In the genomic region with DNA sequence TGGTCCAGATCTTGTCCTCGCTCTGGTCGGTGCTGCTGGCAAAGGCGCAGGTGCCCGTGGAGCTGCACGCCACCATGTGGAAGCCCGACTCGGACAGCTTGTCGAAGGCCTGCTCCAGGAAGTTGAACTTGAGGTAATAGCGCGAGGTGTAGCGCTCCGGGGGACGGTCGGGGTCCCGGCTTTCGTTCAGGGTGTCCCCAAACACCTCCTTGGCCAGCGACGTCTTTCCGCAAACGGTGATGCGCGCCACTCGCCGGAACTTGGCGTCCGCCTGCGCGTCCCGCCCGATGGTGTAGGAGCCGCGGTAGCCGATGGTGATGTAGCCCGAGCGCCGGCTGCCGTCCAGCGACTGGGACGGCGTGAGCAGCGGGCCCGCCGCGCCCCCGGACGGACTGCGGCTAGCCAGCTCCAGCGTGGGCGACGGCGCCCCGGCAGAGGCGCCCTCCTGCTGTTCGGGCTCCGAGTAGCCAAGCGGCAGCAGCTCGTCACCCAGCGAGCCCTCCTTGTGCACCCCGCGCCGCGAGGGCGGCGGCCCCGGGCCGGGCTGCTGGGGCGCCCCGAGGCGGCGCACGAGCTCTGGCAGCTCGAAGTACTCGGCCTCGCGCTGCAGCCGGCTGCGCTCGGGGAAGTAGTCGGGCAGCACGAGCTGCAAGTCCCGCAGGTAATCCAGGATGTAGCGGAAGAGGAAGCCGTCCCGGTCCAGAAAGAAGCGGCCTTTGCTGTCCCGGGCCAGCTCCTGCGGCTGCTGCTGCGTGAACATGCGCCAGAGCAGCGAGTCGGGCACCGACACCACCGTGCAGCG, we compare ENCODE assay signal across 8 cellular contexts. TPM values are rescaled to one million over a fixed set of nuclear protein-coding genes. Genes with fewer than 3 reads are reported as not detected.
A peak's percentile ranks its signal among the peaks of the same experiment; 100 is the strongest.
DNase-seq lines count a peak whose midpoint lies in the region; ATAC-seq and TF ChIP-seq lines count a peak whose summit lies in the region.

No MANE protein-coding gene starts in this region.

- WGBS in heart left ventricle, 4 donors = 0 to 1% (median 0%) methylated on average over 31 to 94 of the region's 94 CpGs

- H3K36me3 ChIP-seq in HUES6 (ENCODE audit: control insufficient read depth, insufficient read depth, low read length) = no peaks in the 10 kb centered on the region
- H3K36me3 ChIP-seq in heart left ventricle = no peaks in the 10 kb centered on the region

- H3K27ac Mint-ChIP-seq in activated naive CD8-positive, alpha-beta T cell treated with anti-CD3 and anti-CD28 coated beads, Interleukin-2, amount 50 U/mL, for 24 hours = peak overlapping the region; percentile 84
- H3K27ac Mint-ChIP-seq in progenitor cell of endocrine pancreas = peak overlapping the region; percentile 62

- peaks cover 42% of the 10 kb centered on the region for H3K4me1 Mint-ChIP-seq in activated naive CD8-positive, alpha-beta T cell treated with anti-CD3 and anti-CD28 coated beads, Interleukin-2, amount 50 U/mL, for 24 hours
- peaks cover 9% of the 10 kb centered on the region for H3K4me1 Mint-ChIP-seq in progenitor cell of endocrine pancreas (ENCODE audit: low read depth)

- H3K4me3 ChIP-seq in HUES6 (ENCODE audit: low read depth, low read length) (peak overlapping the region; percentile 72), heart left ventricle (peak overlapping the region; percentile 62 to 96 (median 76))

- H3K9me3 Mint-ChIP-seq in activated naive CD8-positive, alpha-beta T cell treated with anti-CD3 and anti-CD28 coated beads, Interleukin-2, amount 50 U/mL, for 24 hours = no peaks in the 10 kb centered on the region
- H3K9me3 Mint-ChIP-seq in progenitor cell of endocrine pancreas (ENCODE audit: low read depth) = no peaks in the 10 kb centered on the region

- H3K36me3 Mint-ChIP-seq in activated naive CD8-positive, alpha-beta T cell treated with anti-CD3 and anti-CD28 coated beads, Interleukin-2, amount 50 U/mL, for 24 hours (ENCODE audit: low read depth) = peaks cover 5% of the 10 kb centered on the region
- H3K36me3 Mint-ChIP-seq in progenitor cell of endocrine pancreas (ENCODE audit: insufficient read depth) = no peaks in the 10 kb centered on the region

- ATAC-seq in GM21423 (IDR thresholded peaks at IDR 0.05; ENCODE audit: unreplicated experiment) = peak; percentile 39
- ATAC-seq in SK-N-SH treated with all-trans-retinoic acid at 6 μM for 48 hours = peak; percentile 74
- ATAC-seq in activated naive CD8-positive, alpha-beta T cell treated with anti-CD3 and anti-CD28 coated beads, Interleukin-2, amount 50 U/mL, for 24 hours = peak; percentile 55
- peak; percentile 36 to 60 (median 56) for ATAC-seq in heart left ventricle

- intact Hi-C loops in heart left ventricle (cut with DNase I) = loop anchor here (1.0 to 10.0 kb wide), 10 partner anchors 58 to 661 kb away; partner anchors contain the start of gene CLN5 (in 1 of the 10)

- TF ChIP-seq CTCF in heart left ventricle (IDR thresholded peaks at IDR 0.05) (peak in 11 of 12 donors; percentile 3 to 60 (median 36)), progenitor cell of endocrine pancreas (IDR thresholded peaks at IDR 0.05; ENCODE audit: unreplicated experiment) (no peak)

- DNase-seq in DMS53 treated with DMSO at 0.1 percent for 48 hours (lab: John Stamatoyannopoulos, UW; ENCODE audit: unreplicated experiment) (peak; percentile 19), heart left ventricle (peak; percentile 74 to 86 (median 80)), progenitor cell of endocrine pancreas (ENCODE audit: low spot score, unreplicated experiment) (peak; percentile 38), A172 (ENCODE audit: low spot score) (no peak)
- DNase-seq in activated naive CD8-positive, alpha-beta T cell treated with anti-CD3 and anti-CD28 coated beads, Interleukin-2, amount 50 U/mL, for 24 hours = peak; percentile 59

- no peak overlapping the region for H3K27ac ChIP-seq in HUES6 (ENCODE audit: low read depth, low read length)
- peak overlapping the region; percentile 81 to 97 (median 92) for H3K27ac ChIP-seq in heart left ventricle

- H3K27me3 ChIP-seq in HUES6 (ENCODE audit: control insufficient read depth, insufficient read depth, low read length) = peaks cover 72% of the 10 kb centered on the region
- no peaks in the 10 kb centered on the region for H3K27me3 ChIP-seq in heart left ventricle

- no peak for TF ChIP-seq POLR2A in heart left ventricle (IDR thresholded peaks at IDR 0.05)

- peak overlapping the region; percentile 87 for H3K4me3 Mint-ChIP-seq in activated naive CD8-positive, alpha-beta T cell treated with anti-CD3 and anti-CD28 coated beads, Interleukin-2, amount 50 U/mL, for 24 hours
- H3K4me3 Mint-ChIP-seq in progenitor cell of endocrine pancreas (ENCODE audit: low read depth) = peak overlapping the region; percentile 76

- H3K4me1 ChIP-seq in HUES6 (ENCODE audit: control insufficient read depth, insufficient read depth, low read length) = peaks cover 5% of the 10 kb centered on the region
- peaks cover 0 to 43% (median 17%) of the 10 kb centered on the region in 12 donors for H3K4me1 ChIP-seq in heart left ventricle

- no peaks in the 10 kb centered on the region for H3K9me3 ChIP-seq in HUES6 (ENCODE audit: control insufficient read depth, insufficient read depth, low read depth, low read length)
- H3K9me3 ChIP-seq in heart left ventricle = no peaks in the 10 kb centered on the region

- peak overlapping the region; percentile 50 for H3K9ac ChIP-seq in HUES6 (ENCODE audit: low read length)

- H3K27me3 Mint-ChIP-seq in activated naive CD8-positive, alpha-beta T cell treated with anti-CD3 and anti-CD28 coated beads, Interleukin-2, amount 50 U/mL, for 24 hours = peaks cover 12% of the 10 kb centered on the region
- peaks cover 67% of the 10 kb centered on the region for H3K27me3 Mint-ChIP-seq in progenitor cell of endocrine pancreas

TF ChIP-seq in SK-N-SH treated with all-trans-retinoic acid at 6 μM for 48 hours, 23 proteins besides CTCF, POLR2A, EP300 and RAD21:
- no peak for TF ChIP-seq TSHZ2 (CRISPR knock-in tag; IDR thresholded peaks at IDR 0.05)
- TF ChIP-seq CSDC2 (CRISPR knock-in tag; IDR thresholded peaks at IDR 0.05) = 0 out of 2 replicates have a peak, but pooled peaks have one; percentile 11
- TF ChIP-seq ZFP3 (CRISPR knock-in tag; IDR thresholded peaks at IDR 0.05) = peak; percentile 96
TF ChIP-seq in SK-N-SH treated with all-trans-retinoic acid at 6 μM for 48 hours: peak in this region for 2.

RNA-seq across cellular contexts. Expression of gene KCTD12, which starts 0.8 kb away (rescaled TPM):
- total RNA-seq in heart left ventricle = 10 to 100 TPM; 29.5 to 84.4 (median 44.1) TPM
- 10 to 100 TPM; 10.1 to 21.7 TPM for polyA plus RNA-seq in heart left ventricle
- 46.2 and 46.6 TPM in 2 replicates for total RNA-seq in progenitor cell of endocrine pancreas
- 0.78 and 0.79 TPM in 2 replicates for total RNA-seq in A172 (2014; rRNA removed; shearing (Covaris generic))

Comparison
In these comparisons a context has a peak if more than half of its experiments do, and no peak if none do; other contexts are left out.
1. RNA of gene KCTD12, which starts 0.8 kb away (total RNA-seq): 46.2 to 46.6 TPM in progenitor cell of endocrine pancreas and 29.5 to 84.4 TPM in heart left ventricle; 0.78 to 0.79 TPM in A172; every median in the first group is over 10 times any median in the second.
2. Peak in every context shown above with its lines, with median percentiles within 50 percentile points of each other: ATAC-seq.